In the genomic region with DNA sequence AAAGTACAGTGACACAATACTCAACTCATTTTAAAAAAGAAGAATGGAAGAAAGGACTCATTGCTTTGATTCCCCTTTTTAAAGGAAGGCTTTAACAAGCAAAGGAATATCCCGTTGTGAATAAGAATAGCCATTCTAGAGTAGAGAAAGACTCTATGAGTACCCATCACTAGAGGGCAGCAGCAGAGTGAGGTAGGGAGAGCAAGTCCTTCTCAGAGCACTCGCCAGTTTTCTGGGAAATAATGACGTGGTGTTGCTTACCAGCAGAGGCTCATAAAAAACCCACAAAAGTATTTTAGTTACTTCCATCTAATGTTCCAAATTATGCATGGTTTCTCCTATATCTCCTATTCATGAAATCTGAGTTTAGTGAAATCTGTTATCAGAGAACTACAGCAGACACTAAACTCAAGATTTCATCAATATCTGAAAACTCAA, we compare ENCODE assay signal across 8 cellular contexts.
DNase-seq lines count a peak whose midpoint lies in the region; ATAC-seq, FAIRE-seq and TF ChIP-seq lines count a peak whose summit lies in the region.

No MANE protein-coding gene starts in this region.

- no peak overlapping the region for H3K27ac ChIP-seq in HepG2 (ENCODE audit: extremely low read length, insufficient read depth, low read length)

- H3K36me3 ChIP-seq in HepG2 (replicated peaks in 1 of 2; ENCODE audit: control insufficient read depth in 1 of 2, insufficient read depth in 2 of 2, low read length in 2 of 2): peaks cover 26 to 77% of the 10 kb centered on the region in 2 experiments

- H3K27me3 ChIP-seq in HepG2 (ENCODE audit: control insufficient read depth in 1 of 2, insufficient read depth in 2 of 2, low read length in 2 of 2): no peaks in the 10 kb centered on the region

- DNase-seq in AG08396 (ENCODE audit: low spot score) (peak; percentile 74), NCI-H446 (lab: John Stamatoyannopoulos, UW) (peak; percentile 42 to 81), choroid plexus epithelial cell (ENCODE audit: low read depth) (peak; percentile 96), HepG2 (ENCODE audit: low spot score) (peak; percentile 65)
- DNase-seq in activated CD4-positive, CD25-positive, alpha-beta regulatory T cell treated with anti-CD3 and anti-CD28 coated beads, Interleukin-2, amount 50 U/mL, for 16 hours (ENCODE audit: low read depth, low spot score): peak; percentile 59
- peak; percentile 36 to 66 (median 46) for DNase-seq in stimulated activated CD4-positive, alpha-beta T cell treated with anti-CD3 and anti-CD28 coated beads, TNF-alpha, amount 100 ng/mL, for 24 hours (ENCODE audit: low read depth in 3 of 3)

- TF ChIP-seq RAD21 in HepG2 (CRISPR knock-in tag; IDR thresholded peaks at IDR 0.05): peak; percentile 49

- intact Hi-C loops in HepG2 (cut with micrococcal nuclease; ENCODE audit: unreplicated experiment): loop anchor here (1.0 to 5.0 kb wide), 2 partner anchors 137 to 197 kb away; no protein-coding TSS in a partner anchor

- H3K4me3 ChIP-seq in choroid plexus epithelial cell (ENCODE audit: low read depth, low read length): no peak overlapping the region
- H3K4me3 ChIP-seq in HepG2 (replicated peaks in 1 of 3; ENCODE audit: insufficient read depth in 1 of 3, low read depth in 2 of 3, low read length in 3 of 3): no peak overlapping the region

- no peaks in the 10 kb centered on the region; the same call in 1 of the 2 replicates for H4K20me1 ChIP-seq in HepG2 (ENCODE audit: insufficient read depth, low read length)

- H3K4me1 ChIP-seq in HepG2 (ENCODE audit: insufficient read depth, low read length): no peaks in the 10 kb centered on the region

- POLR2A ChIA-PET in HepG2 (lab: Yijun Ruan, JAX): no interaction called here

- H3K4me2 ChIP-seq in HepG2 (ENCODE audit: low read depth, low read length): no peak overlapping the region

- in situ Hi-C loops in HepG2 (cut with HindIII; ENCODE audit: extremely low pct_ligation_motif_present, low pct_unique_long_range_greater_than_20kb): loop anchor here (5.0 kb wide), 1 partner anchor 137 kb away; no protein-coding TSS in a partner anchor

- TF ChIP-seq POLR2A in HepG2 (IDR thresholded peaks at IDR 0.05; ENCODE audit: insufficient read depth in 1 of 2, low read depth in 2 of 2, low read length in 2 of 2): no peak

- no peak overlapping the region for H3K9ac ChIP-seq in HepG2 (ENCODE audit: insufficient read depth, low read depth, low read length)

- no peak overlapping the region for H2AFZ ChIP-seq in HepG2 (ENCODE audit: low read length)

- ATAC-seq in GM18861 (IDR thresholded peaks at IDR 0.05; ENCODE audit: unreplicated experiment) (peak; percentile 67), HG03280 (IDR thresholded peaks at IDR 0.05; ENCODE audit: unreplicated experiment) (peak; percentile 76), HepG2 (peak; percentile 85)

- TF ChIP-seq EP300 in HepG2 (IDR thresholded peaks at IDR 0.05; ENCODE audit: low read depth in 2 of 2, low read length in 2 of 2): no peak
- TF ChIP-seq EP300 in HepG2 (CRISPR knock-in tag; IDR thresholded peaks at IDR 0.05; ENCODE audit: borderline replicate concordance): no peak

- BruUV-seq in HepG2 (replicated peaks; lab: Mats Ljungman, UMichigan): no TSS peak

- no peaks in the 10 kb centered on the region for H3K9me3 ChIP-seq in HepG2 (ENCODE audit: low read length)

- CTCF ChIA-PET in HepG2 (lab: Yijun Ruan, JAX; ENCODE audit: low intra/inter-chr PET ratio, low total read pairs): interaction anchor here (1.4 to 3.7 kb wide), 2 partner anchors 137 to 198 kb away, joined by 4 to 46 read pairs; no protein-coding TSS in a partner anchor

- TF ChIP-seq CTCF in choroid plexus epithelial cell (conservative IDR thresholded peaks at IDR 0.05; ENCODE audit: low read depth, low read length) (peak; percentile 89), HepG2 (CRISPR knock-in tag; IDR thresholded peaks at IDR 0.05) (peak; percentile 79)

- no peaks in the 10 kb centered on the region for H3K79me2 ChIP-seq in HepG2 (ENCODE audit: insufficient read depth, low read length)

- FAIRE-seq in HepG2 (lab: Jason Lieb, UNC): peak; percentile 40

- WGBS in HepG2 (ENCODE audit: low lambda C conversion rate): 52% methylated on average over 3 of the region's 3 CpGs

TF ChIP-seq in HepG2, 621 proteins besides CTCF, POLR2A, EP300 and RAD21:
- peak; percentile 84 for TF ChIP-seq STAG1 (CRISPR knock-in tag; IDR thresholded peaks at IDR 0.05)
- 0 out of 2 replicates have a peak, but pooled peaks have one; percentile 27 for TF ChIP-seq GATAD2A (CRISPR knock-in tag; IDR thresholded peaks at IDR 0.05)
- TF ChIP-seq KLF16 (CRISPR knock-in tag; IDR thresholded peaks at IDR 0.05): 0 out of 4 replicates have a peak, but pooled peaks of 1 of the 2 experiments have one; percentile 29
- no peak for TF ChIP-seq U2AF1 (optimal IDR thresholded peaks at IDR 0.05; ENCODE audit: low read depth, low read length)
- no peak for TF ChIP-seq ZNF101 (CRISPR knock-in tag; IDR thresholded peaks at IDR 0.05; ENCODE audit: borderline replicate concordance, low read depth)
- 0 out of 2 replicates have a peak, but pooled peaks have one; percentile 31 for TF ChIP-seq ELF3 (CRISPR knock-in tag; IDR thresholded peaks at IDR 0.05)
- peak; percentile 73 for TF ChIP-seq SMC3 (IDR thresholded peaks at IDR 0.05; ENCODE audit: low read length)
- TF ChIP-seq SP140L (CRISPR knock-in tag; IDR thresholded peaks at IDR 0.05; ENCODE audit: borderline replicate concordance): 0 out of 2 replicates have a peak, but pooled peaks have one; percentile 29
TF ChIP-seq in HepG2: peak in this region for 6.

Comparison
In these comparisons a context has a peak if more than half of its experiments do, and no peak if none do; other contexts are left out.
1. DNase-seq: peak in every context shown above with its lines; median percentile 96 in choroid plexus epithelial cell; 74 in AG08396; 65 in HepG2; 62 in NCI-H446; 59 in activated CD4-positive, CD25-positive, alpha-beta regulatory T cell treated with anti-CD3 and anti-CD28 coated beads, Interleukin-2, amount 50 U/mL, for 16 hours; 46 in stimulated activated CD4-positive, alpha-beta T cell treated with anti-CD3 and anti-CD28 coated beads, TNF-alpha, amount 100 ng/mL, for 24 hours.